Comparison of ENCODE assay signal across 13 cellular contexts in the genomic region with DNA sequence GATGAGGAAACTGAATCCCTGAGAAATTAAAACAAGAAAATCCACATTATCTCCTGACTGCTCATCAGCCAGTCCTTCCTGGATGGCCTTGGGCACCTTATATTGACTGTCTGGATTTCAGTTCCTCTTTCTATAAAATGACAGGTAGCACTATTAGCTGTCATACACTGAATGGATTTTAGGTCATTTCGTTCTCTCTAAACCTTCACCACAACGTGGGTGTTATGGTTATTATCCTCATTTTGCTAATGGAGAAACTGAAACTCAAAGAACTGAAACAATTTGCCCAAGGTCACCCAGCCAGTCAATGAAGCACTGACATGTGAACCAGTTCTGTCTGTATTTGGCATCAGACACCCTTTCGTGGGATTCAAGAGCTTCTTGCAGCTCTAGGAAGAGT.
DNase-seq lines count a peak whose midpoint lies in the region; ATAC-seq and TF ChIP-seq lines count a peak whose summit lies in the region.
"Had no signal": no experiment of that assay in that cellular context is flagged by ENCODE, and none has a peak within 500 bp of the region (broad histone marks: within the 10 kb centered on the region; RNA-seq: fewer than 3 reads in every experiment).

No MANE protein-coding gene starts in this region.

- ATAC-seq in GM18868 (IDR thresholded peaks at IDR 0.05; ENCODE audit: unreplicated experiment) (peak; percentile 100), GM21526 (IDR thresholded peaks at IDR 0.05; ENCODE audit: low FRiP score, unreplicated experiment) (peak; percentile 99), HG03135 (IDR thresholded peaks at IDR 0.05; ENCODE audit: unreplicated experiment) (peak; percentile 99), natural killer cell (no peak)
- peak; percentile 82 for ATAC-seq in activated T-helper 17 cell treated with anti-CD3 and anti-CD28 coated beads, Interleukin-2, amount 50 U/mL, for 72 hours (replicated peaks)
- ATAC-seq: gastroesophageal sphincter had no signal

- H3K4me1 Mint-ChIP-seq in activated T-helper 17 cell treated with anti-CD3 and anti-CD28 coated beads, Interleukin-2, amount 50 U/mL, for 72 hours, result peaks cover 15% of the 10 kb centered on the region
- peaks cover 0 to 5% of the 10 kb centered on the region in 2 donors for H3K4me1 Mint-ChIP-seq in natural killer cell

- H3K4me3 Mint-ChIP-seq in activated T-helper 17 cell treated with anti-CD3 and anti-CD28 coated beads, Interleukin-2, amount 50 U/mL, for 72 hours, result no peak overlapping the region
- no peak overlapping the region for H3K4me3 Mint-ChIP-seq in natural killer cell
- H3K4me3 Mint-ChIP-seq: central memory CD8-positive, alpha-beta T cell had no signal

- DNase-seq in iPS-NIHi7 (ENCODE audit: extremely low spot score) (no peak), SIG-M5 (lab: John Stamatoyannopoulos, UW) (no peak), SK-N-DZ (ENCODE audit: low spot score) (no peak), natural killer cell (no peak)
- DNase-seq: activated T-cell treated with anti-CD3 and anti-CD28 coated beads, Interleukin-2, amount 50 U/mL, for 48 hours; DMS79; NCI-H2227 treated with DMSO at 0.1 percent for 48 hours had no signal

- intact Hi-C loops in natural killer cell (cut with micrococcal nuclease), result no loop called here

- no peak for TF ChIP-seq CTCF in natural killer cell (IDR thresholded peaks at IDR 0.05)

- no peaks in the 10 kb centered on the region for H3K9me3 Mint-ChIP-seq in activated T-helper 17 cell treated with anti-CD3 and anti-CD28 coated beads, Interleukin-2, amount 50 U/mL, for 72 hours
- H3K9me3 Mint-ChIP-seq in natural killer cell, result no peaks in the 10 kb centered on the region
- H3K9me3 Mint-ChIP-seq: central memory CD8-positive, alpha-beta T cell had no signal

- H3K27me3 Mint-ChIP-seq in activated T-helper 17 cell treated with anti-CD3 and anti-CD28 coated beads, Interleukin-2, amount 50 U/mL, for 72 hours, result no peaks in the 10 kb centered on the region
- peaks cover 0 to 4% of the 10 kb centered on the region in 2 donors for H3K27me3 Mint-ChIP-seq in natural killer cell (ENCODE audit: low read depth in 2 of 2)

- no peaks in the 10 kb centered on the region for H3K36me3 Mint-ChIP-seq in activated T-helper 17 cell treated with anti-CD3 and anti-CD28 coated beads, Interleukin-2, amount 50 U/mL, for 72 hours (ENCODE audit: low read depth)
- no peaks in the 10 kb centered on the region for H3K36me3 Mint-ChIP-seq in natural killer cell

- H3K27ac Mint-ChIP-seq in activated T-helper 17 cell treated with anti-CD3 and anti-CD28 coated beads, Interleukin-2, amount 50 U/mL, for 72 hours, result peak overlapping the region; percentile 54
- H3K27ac Mint-ChIP-seq in natural killer cell, result no peak overlapping the region

Comparison
In these comparisons a context has a peak if more than half of its experiments do, and no peak if none do; other contexts are left out.
1. ATAC-seq: peak in GM18868 (single experiment), GM21526 (single experiment), HG03135 (single experiment) and activated T-helper 17 cell treated with anti-CD3 and anti-CD28 coated beads, Interleukin-2, amount 50 U/mL, for 72 hours (single experiment); none in natural killer cell (0 of 3).